In genomic region chr7:876077-876971, GRCh38 we compare ENCODE assay signal across 8 cellular contexts. TPM values are rescaled to one million over a fixed set of nuclear protein-coding genes. Genes with fewer than 3 reads are reported as not detected.
DNase-seq lines count a peak whose midpoint lies in the region; ATAC-seq and TF ChIP-seq lines count a peak whose summit lies in the region.

GET4 (plus strand) TSS chr7:876554; CDS start chr7:876646, 92 bp downstream.

- TF ChIP-seq CTCF in dorsolateral prefrontal cortex (IDR thresholded peaks at IDR 0.05 in 54 of 56, conservative IDR thresholded peaks at IDR 0.05 in 2 of 56; ENCODE audit: low read depth in 1 of 56, partially characterized antibody in 56 of 56): peak in 48 of 56 donors; percentile 13 to 65 (median 47)
- no peak for TF ChIP-seq CTCF in lower leg skin (IDR thresholded peaks at IDR 0.05)

- peaks cover 33 to 46% (median 35%) of the 10 kb centered on the region in 11 experiments; a peak in 21 of 22 replicates for H4K20me1 ChIP-seq in BLaER1 treated with 17β-estradiol and CSF1 and Interleukin-3, amounts not matched to agents 10 nM and 100 nM

- H3K4me2 ChIP-seq in BLaER1 treated with 17β-estradiol and CSF1 and Interleukin-3, amounts not matched to agents 10 nM and 100 nM: peak within 1 kb of the TSS; percentile 58 to 94 (median 67)

- peak within 1 kb of the TSS; percentile 80 to 98 (median 94) for H3K4me3 ChIP-seq in BLaER1 treated with 17β-estradiol and CSF1 and Interleukin-3, amounts not matched to agents 10 nM and 100 nM
- H3K4me3 ChIP-seq in dorsolateral prefrontal cortex (peak within 1 kb of the TSS; percentile 50 to 92 (median 80)), lower leg skin (ENCODE audit: low read depth, poor library complexity, severe bottlenecking) (peak within 1 kb of the TSS; percentile 84)

- peaks cover 24 to 71% (median 61%) of the 10 kb centered on the region in 11 experiments for H3K36me3 ChIP-seq in BLaER1 treated with 17β-estradiol and CSF1 and Interleukin-3, amounts not matched to agents 10 nM and 100 nM

- H3K9ac ChIP-seq in BLaER1 treated with 17β-estradiol and CSF1 and Interleukin-3, amounts not matched to agents 10 nM and 100 nM: peak within 1 kb of the TSS; percentile 88 to 98 (median 90)

- 0 to 1% methylated on average over 60 to 68 of the region's 129 CpGs for WGBS in lower leg skin, 2 donors

- peak within 1 kb of the TSS; percentile 72 to 89 (median 87) for H3K27ac ChIP-seq in BLaER1 treated with 17β-estradiol and CSF1 and Interleukin-3, amounts not matched to agents 10 nM and 100 nM
- H3K27ac ChIP-seq in dorsolateral prefrontal cortex: peak within 1 kb of the TSS; percentile 74 to 97 (median 93)

- H3K27me3 ChIP-seq in BLaER1 treated with 17β-estradiol and CSF1 and Interleukin-3, amounts not matched to agents 10 nM and 100 nM: no peaks in the 10 kb centered on the region
- H3K27me3 ChIP-seq in dorsolateral prefrontal cortex: no peaks in the 10 kb centered on the region

- peak in 1 of 2 donors; percentile 74 for TF ChIP-seq POLR2A in lower leg skin (IDR thresholded peaks at IDR 0.05)

- DNase-seq in GM19240 (ENCODE audit: insufficient read length, low spot score) (peak; percentile 89), NCI-H774 (lab: John Stamatoyannopoulos, UW) (peak; percentile 96), dorsolateral prefrontal cortex (peak; percentile 97 to 100 (median 98)), lower leg skin (ENCODE audit: low spot score in 2 of 2) (peak; percentile 94 to 99)
- peak; percentile 95 for DNase-seq in activated CD4-positive, alpha-beta T cell treated with anti-CD3 and anti-CD28 coated beads, Interleukin-2, amount 50 U/mL, for 48 hours
- DNase-seq in stimulated activated CD4-positive, alpha-beta T cell treated with anti-CD3 and anti-CD28 coated beads, Interleukin-4, amount 100 ng/mL, for 48 hours (ENCODE audit: low read depth in 2 of 2): peak; percentile 90 to 95

- peaks cover 49 to 72% (median 65%) of the 10 kb centered on the region in 10 experiments for H3K4me1 ChIP-seq in BLaER1 treated with 17β-estradiol and CSF1 and Interleukin-3, amounts not matched to agents 10 nM and 100 nM

- peaks cover 0 to 4% (median 0%) of the 10 kb centered on the region in 11 experiments; a peak in 2 of 22 replicates for H3K9me3 ChIP-seq in BLaER1 treated with 17β-estradiol and CSF1 and Interleukin-3, amounts not matched to agents 10 nM and 100 nM (replicated peaks in 1 of 11)

- ATAC-seq in HG03460 (IDR thresholded peaks at IDR 0.05; ENCODE audit: unreplicated experiment): peak; percentile 67

- intact Hi-C loops in dorsolateral prefrontal cortex (cut with DNase I): loop anchor here in 1 of 2 donors (10.0 kb wide), 1 partner anchor 362 kb away; the partner anchor contains the start of gene PDGFA
- intact Hi-C loops in lower leg skin (cut with DNase I; ENCODE audit: low total_unique reads): loop anchor here (10.0 kb wide), 1 partner anchor 552 kb away; no protein-coding TSS in a partner anchor

RNA-seq across cellular contexts. Expression of gene GET4, which starts in this region (rescaled TPM):
- 10 to 100 TPM; 25.4 to 54.1 (median 40.7) TPM for total RNA-seq in dorsolateral prefrontal cortex
- total RNA-seq in lower leg skin: 10 to 100 TPM; 46.1 to 67.7 (median 51.6) TPM

Comparison
In these comparisons a context has a peak if more than half of its experiments do, and no peak if none do; other contexts are left out.
1. Peak in every context shown above with its lines: DNase-seq, ATAC-seq, H3K4me3 ChIP-seq and H3K27ac ChIP-seq.
2. CTCF ChIP-seq: peak in dorsolateral prefrontal cortex (48 of 56); none in lower leg skin (0 of 3).